ENCODE assay signal across 27 cellular contexts in the genomic region with DNA sequence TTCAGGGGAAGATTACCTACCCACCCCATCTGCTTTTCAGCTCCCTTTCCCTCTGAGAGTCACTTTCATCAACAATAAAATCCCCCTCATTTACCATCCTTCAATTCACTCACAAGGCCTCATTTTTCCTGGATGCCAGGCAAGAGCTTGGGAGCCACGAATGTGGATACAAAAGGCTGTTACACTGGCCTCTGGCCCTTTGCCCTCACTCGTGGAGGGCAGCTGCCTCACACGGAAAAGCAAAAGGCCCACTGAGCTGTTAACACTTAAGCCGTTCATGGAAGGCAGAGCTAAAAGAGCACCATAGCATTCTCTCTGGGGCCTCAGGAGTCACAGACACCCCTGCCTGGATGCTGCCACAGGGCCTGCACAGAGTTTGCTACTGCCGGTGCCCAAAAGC.
DNase-seq lines count a peak whose midpoint lies in the region; ATAC-seq and TF ChIP-seq lines count a peak whose summit lies in the region.
"Had no signal": no experiment of that assay in that cellular context is flagged by ENCODE, and none has a peak within 500 bp of the region (broad histone marks: within the 10 kb centered on the region; RNA-seq: fewer than 3 reads in every experiment).

No MANE protein-coding gene starts in this region.

- H3K27me3 Mint-ChIP-seq in neural crest cell (ENCODE audit: low read depth), result no peaks in the 10 kb centered on the region
- H3K27me3 Mint-ChIP-seq: CD4-positive, alpha-beta memory T cell had no signal

- no peak overlapping the region for H3K27ac ChIP-seq in caudate nucleus (ENCODE audit: low read depth, low read length)
- H3K27ac ChIP-seq: A549, BLaER1, HL-60, RWPE1 had no signal

- H3K4me1 Mint-ChIP-seq in neural crest cell, result peaks cover 16% of the 10 kb centered on the region
- H3K4me1 Mint-ChIP-seq: CD4-positive, alpha-beta memory T cell had no signal

- H3K9me3 Mint-ChIP-seq in neural crest cell, result peaks cover 4% of the 10 kb centered on the region

- no peaks in the 10 kb centered on the region for H3K36me3 Mint-ChIP-seq in neural crest cell (ENCODE audit: low read depth)
- H3K36me3 Mint-ChIP-seq: CD4-positive, alpha-beta memory T cell had no signal

- peak overlapping the region; percentile 6 for H3K4me3 Mint-ChIP-seq in neural crest cell
- H3K4me3 Mint-ChIP-seq: CD4-positive, alpha-beta memory T cell had no signal

- peak in 31 of 61 donors; percentile 0 to 34 (median 5) for DNase-seq in caudate nucleus (lab: John Stamatoyannopoulos, UW)
- peak in 29 of 51 donors; percentile 0 to 50 (median 10) for DNase-seq in hypothalamus (lab: John Stamatoyannopoulos, UW)
- peak; percentile 1 for DNase-seq in neural crest cell (ENCODE audit: low read depth, low spot score)
- peak; percentile 34 for DNase-seq in putamen (ENCODE audit: low spot score)
- DNase-seq in NCI-H1694 (lab: John Stamatoyannopoulos, UW), result no peak
- DNase-seq in DMS79 (lab: John Stamatoyannopoulos, UW), result no peak
- DNase-seq: Caco-2; CD4-positive, alpha-beta memory T cell; DMS 273 treated with DMSO at 0.1 percent for 48 hours; DND-41; H7; MG63; NCI-H1417; NCI-H187 treated with DMSO at 0.1 percent for 48 hours; NCI-H510A; NCI-H748 treated with DMSO at 0.1 percent for 48 hours; NK-92 treated with Interleukin-12 subunit alpha and Interleukin-12 subunit beta, amount 100 ng/mL, for 24 hours; SHP77 treated with DMSO at 0.1 percent for 48 hours had no signal

- no peak for ATAC-seq in GM19397 (IDR thresholded peaks at IDR 0.05; ENCODE audit: unreplicated experiment)
- no peak for ATAC-seq in HG03457 (IDR thresholded peaks at IDR 0.05; ENCODE audit: unreplicated experiment)
- ATAC-seq: A549, GM12878, HepG2, K562 had no signal

- peak overlapping the region; percentile 97 for H3K27ac Mint-ChIP-seq in neural crest cell (ENCODE audit: unreplicated experiment)
- H3K27ac Mint-ChIP-seq: CD4-positive, alpha-beta memory T cell had no signal

- no peak for TF ChIP-seq CTCF in neural crest cell (conservative IDR thresholded peaks at IDR 0.05)

Comparison
In these comparisons a context has a peak if more than half of its experiments do, and no peak if none do; other contexts are left out.
1. DNase-seq: peak in caudate nucleus (31 of 61), hypothalamus (29 of 51), neural crest cell (single experiment) and putamen (single experiment); none in NCI-H1694 (single experiment) and DMS79 (single experiment).